Comparison of ENCODE assay signal across 8 cellular contexts in the genomic region with DNA sequence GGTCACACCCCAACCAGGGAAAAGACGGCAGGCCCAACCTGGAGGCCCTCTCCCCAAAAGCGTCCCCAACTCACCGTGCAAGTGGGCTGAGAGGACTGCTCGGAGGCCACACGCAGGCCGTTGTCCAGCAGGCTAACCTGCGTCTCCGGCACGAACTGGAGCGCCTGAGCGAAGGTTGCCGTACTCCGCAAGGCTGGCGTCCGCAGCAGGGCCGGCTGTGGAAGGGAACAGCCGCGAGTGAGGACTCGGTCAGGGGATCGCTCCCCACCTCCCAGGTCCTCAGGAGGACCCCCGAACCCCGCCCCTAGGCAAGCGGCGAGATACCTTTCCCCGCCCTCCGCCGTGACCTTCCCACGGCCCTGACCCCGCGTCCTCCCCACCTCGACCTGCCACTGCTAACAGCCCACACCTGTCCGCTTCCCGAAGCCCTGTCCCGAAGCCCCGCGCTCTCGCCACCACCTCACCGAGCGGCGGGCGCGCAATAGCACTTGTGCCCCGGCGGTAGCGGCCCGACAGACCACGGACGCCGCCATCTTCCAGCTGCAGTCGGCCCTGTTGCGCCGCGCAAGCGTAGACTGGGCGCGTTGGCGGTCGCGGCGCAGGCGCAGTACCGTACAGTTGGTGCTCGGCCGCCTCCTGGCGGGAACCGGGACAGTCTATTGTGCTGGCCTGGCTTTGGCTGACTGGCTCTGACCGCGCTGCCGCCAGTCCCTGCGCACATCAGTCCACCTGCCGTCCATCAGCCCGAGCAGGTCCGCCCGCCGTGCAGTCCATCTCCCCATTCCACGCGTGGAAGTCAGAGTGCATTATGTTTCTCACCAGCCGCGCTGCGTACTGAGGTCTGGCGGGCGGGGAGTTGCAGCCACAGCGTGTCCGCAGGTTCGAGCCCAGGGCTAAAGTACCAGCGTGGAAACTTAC. TPM values are rescaled to one million over a fixed set of nuclear protein-coding genes. Genes with fewer than 3 reads are reported as not detected.
A peak's percentile ranks its signal among the peaks of the same experiment; 100 is the strongest.
DNase-seq lines count a peak whose midpoint lies in the region; ATAC-seq, FAIRE-seq and TF ChIP-seq lines count a peak whose summit lies in the region.

A gene (minus strand): TSS at position 559 of the 918 bp plus-strand sequence. CDS start 26 bp downstream, at position 533.

- no peaks in the 10 kb centered on the region for H3K9me3 ChIP-seq in HUES64 (ENCODE audit: insufficient read depth, low read depth, low read length)
- H3K9me3 ChIP-seq in OCI-LY3 (ENCODE audit: insufficient read depth, low read length) = no peaks in the 10 kb centered on the region
- H3K9me3 ChIP-seq in endothelial cell of umbilical vein (replicated peaks; ENCODE audit: control insufficient read depth, insufficient read depth, low read length) = no peaks in the 10 kb centered on the region

- H3K36me3 ChIP-seq in HUES64 (ENCODE audit: insufficient read depth, low read length) (peaks cover 37% of the 10 kb centered on the region), OCI-LY3 (replicated peaks; ENCODE audit: low read depth, low read length) (peaks cover 24% of the 10 kb centered on the region), endothelial cell of umbilical vein (ENCODE audit: control insufficient read depth in 2 of 2, extremely low read depth in 1 of 2, insufficient read depth in 2 of 2, low read length in 2 of 2) (peaks cover 5 to 15% of the 10 kb centered on the region in 2 experiments)

- H3K27me3 ChIP-seq in HUES64 (ENCODE audit: insufficient read depth, low read length) (no peaks in the 10 kb centered on the region), OCI-LY3 (ENCODE audit: low read depth, low read length) (no peaks in the 10 kb centered on the region), endothelial cell of umbilical vein (ENCODE audit: control insufficient read depth in 2 of 2, insufficient read depth in 2 of 2, low read length in 2 of 2) (no peaks in the 10 kb centered on the region)

- H4K20me1 ChIP-seq in OCI-LY3 (ENCODE audit: insufficient read depth, low read length) = no peaks in the 10 kb centered on the region
- H4K20me1 ChIP-seq in endothelial cell of umbilical vein (replicated peaks; ENCODE audit: control insufficient read depth, extremely low read depth, insufficient read depth, low read length) = no peaks in the 10 kb centered on the region

- peaks cover 20% of the 10 kb centered on the region for H3K79me2 ChIP-seq in OCI-LY3 (ENCODE audit: low read length)
- peaks cover 13% of the 10 kb centered on the region for H3K79me2 ChIP-seq in endothelial cell of umbilical vein (ENCODE audit: control insufficient read depth, insufficient read depth, low read length)

- H3K4me3 ChIP-seq in HUES64 (ENCODE audit: low read length) (peak within 1 kb of the TSS; percentile 96), OCI-LY3 (ENCODE audit: low read length) (peak within 1 kb of the TSS; percentile 85), endothelial cell of umbilical vein (replicated peaks in 1 of 3; ENCODE audit: insufficient read depth in 1 of 3, low read depth in 1 of 3, low read length in 3 of 3) (peak within 1 kb of the TSS; percentile 52 to 85 (median 73))

- dilution Hi-C loops in endothelial cell of umbilical vein (cut with MboI; ENCODE audit: extremely low pct_ligation_motif_present, low sequenced_read_pairs) = no loop called here

- FAIRE-seq in endothelial cell of umbilical vein (lab: Jason Lieb, UNC) = peak; percentile 98

- ATAC-seq in GM21447 (IDR thresholded peaks at IDR 0.05; ENCODE audit: unreplicated experiment) = peak; percentile 93

- BruUV-seq in endothelial cell of umbilical vein (replicated peaks; lab: Mats Ljungman, UMichigan) = no TSS peak

- H3K27ac ChIP-seq in HUES64 (ENCODE audit: low read depth, low read length) = peak within 1 kb of the TSS; percentile 85
- peak within 1 kb of the TSS; percentile 38 for H3K27ac ChIP-seq in OCI-LY3 (ENCODE audit: low read length)
- H3K27ac ChIP-seq in endothelial cell of umbilical vein (ENCODE audit: insufficient read depth, low read depth, low read length) = peak within 1 kb of the TSS; percentile 9

- H3K4me2 ChIP-seq in OCI-LY3 (ENCODE audit: low read length) (peak within 1 kb of the TSS; percentile 82), endothelial cell of umbilical vein (ENCODE audit: insufficient read depth, low read length) (peak within 1 kb of the TSS; percentile 87)

- H3K9ac ChIP-seq in HUES64 (ENCODE audit: low read depth, low read length) (peak within 1 kb of the TSS; percentile 95), OCI-LY3 (ENCODE audit: low read length) (peak within 1 kb of the TSS; percentile 82), endothelial cell of umbilical vein (replicated peaks; ENCODE audit: extremely low read depth, insufficient read depth, low read length) (peak within 1 kb of the TSS; percentile 64)

- DNase-seq in DMS 273 treated with DMSO at 0.1 percent for 48 hours (lab: John Stamatoyannopoulos, UW) (peak; percentile 62), activated T-cell treated with anti-CD3 and anti-CD28 coated beads for 1 hour (ENCODE audit: low read depth) (peak; percentile 90), endothelial cell of umbilical vein (ENCODE audit: low read depth, low spot score) (peak; percentile 96), middle frontal gyrus (ENCODE audit: extremely low spot score, low spot score) (peak; percentile 82)
- DNase-seq in stimulated activated CD8-positive, alpha-beta memory T cell treated with anti-CD3 and anti-CD28 coated beads, Interleukin-2, amount 100 ng/mL, for 48 hours (ENCODE audit: low read depth in 2 of 2) = peak; percentile 87 to 91

- TF ChIP-seq CTCF in OCI-LY3 (IDR thresholded peaks at IDR 0.05; ENCODE audit: low read depth, low read length) = peak; percentile 67
- TF ChIP-seq CTCF in endothelial cell of umbilical vein (IDR thresholded peaks at IDR 0.05; ENCODE audit: extremely low read depth in 1 of 2, insufficient read depth in 1 of 2, low read depth in 1 of 2, low read length in 2 of 2) = peak; percentile 52 to 84

- peak; percentile 96 for TF ChIP-seq POLR2A in endothelial cell of umbilical vein (IDR thresholded peaks at IDR 0.05; ENCODE audit: low read depth, low read length)

- intact Hi-C loops in endothelial cell of umbilical vein (cut with micrococcal nuclease) = loop anchor here (1.0 to 2.0 kb wide), 6 partner anchors 26 to 415 kb away; a partner anchor contains a TSS

- H3K4me1 ChIP-seq in HUES64 (ENCODE audit: insufficient read depth, low read length) (peaks cover 5% of the 10 kb centered on the region; the same call in 1 of the 2 replicates), OCI-LY3 (ENCODE audit: low read length) (peaks cover 9% of the 10 kb centered on the region), endothelial cell of umbilical vein (ENCODE audit: control insufficient read depth, extremely low read depth, insufficient read depth, low read length) (peaks cover 13% of the 10 kb centered on the region)

- no peaks in the 10 kb centered on the region for H3K9me1 ChIP-seq in endothelial cell of umbilical vein (replicated peaks; ENCODE audit: control insufficient read depth, extremely low read depth, insufficient read depth, low read length)

- POLR2A ChIA-PET in endothelial cell of umbilical vein (lab: Charles Lee) = no interaction called here

- CTCF ChIA-PET in endothelial cell of umbilical vein (lab: Charles Lee) = interaction anchor here (0.5 to 2.0 kb wide), 9 partner anchors 15 to 336 kb away, joined by 3 to 11 read pairs (median 4); a partner anchor contains a TSS

- H2AFZ ChIP-seq in OCI-LY3 (ENCODE audit: low read depth, low read length) (peak within 1 kb of the TSS; percentile 70), endothelial cell of umbilical vein (ENCODE audit: low read depth, low read length) (peak within 1 kb of the TSS; percentile 83)

- under 1% methylated on average over 86 of the region's 86 CpGs for WGBS in HUES64

TF ChIP-seq in endothelial cell of umbilical vein, 7 proteins besides CTCF, POLR2A, EP300 and RAD21:
- TF ChIP-seq FOS (IDR thresholded peaks at IDR 0.05; ENCODE audit: borderline replicate concordance, insufficient read depth, low read length) = no peak
- no peak for TF ChIP-seq JUN (IDR thresholded peaks at IDR 0.05; ENCODE audit: borderline replicate concordance, insufficient read depth, insufficient read length, low read depth)
- peak; percentile 97 for TF ChIP-seq POLR2AphosphoS5 (IDR thresholded peaks at IDR 0.05; ENCODE audit: insufficient read depth, low read depth, low read length)
- TF ChIP-seq GATA2 (IDR thresholded peaks at IDR 0.05; ENCODE audit: insufficient read depth, insufficient read length, low read depth, low read length) = no peak

RNA-seq across cellular contexts. Expression of the gene that starts here (rescaled TPM):
- polyA plus RNA-seq in HUES64 (2013, experiment 1 of 2) = 272 TPM
- 246 TPM for polyA plus RNA-seq in HUES64 (2013, experiment 2 of 2)
- total RNA-seq in endothelial cell of umbilical vein = 184 and 186 TPM in 2 replicates
- 415 and 427 TPM in 2 replicates for polyA plus RNA-seq in endothelial cell of umbilical vein
- 307 and 337 TPM in 2 replicates for polyA plus RNA-seq in endothelial cell of umbilical vein (2011; cell fraction: cytosol; rRNA removed)
- polyA plus RNA-seq in endothelial cell of umbilical vein (2011; cell fraction: nucleus; rRNA removed) = 290 and 315 TPM in 2 replicates
- 171 and 242 TPM in 2 replicates for polyA plus RNA-seq in endothelial cell of umbilical vein (2012)
- polyA minus RNA-seq in endothelial cell of umbilical vein = 542 and 636 TPM in 2 replicates
- polyA minus RNA-seq in endothelial cell of umbilical vein (2011; cell fraction: cytosol; rRNA and poly(A)+ RNA removed) = 468 TPM
- polyA minus RNA-seq in endothelial cell of umbilical vein (2011; cell fraction: nucleus; rRNA and poly(A)+ RNA removed) = 79.8 and 86.9 TPM in 2 replicates

Comparison
In these comparisons a context has a peak if more than half of its experiments do, and no peak if none do; other contexts are left out.
1. Peak in every context shown above with its lines: DNase-seq, ATAC-seq, H3K4me3 ChIP-seq and H3K27ac ChIP-seq.
2. H3K27ac ChIP-seq: peak in every context shown above with its lines; median percentile 85 in HUES64; 38 in OCI-LY3; 9 in endothelial cell of umbilical vein.